In genomic region chr1:165697881-165698842, GRCh38 we compare ENCODE assay signal across 1 cellular context.
TF ChIP-seq lines count a peak whose summit lies in the region.

Gene ALDH9A1 (minus strand): TSS chr1:165698562. CDS start chr1:165698558, 4 bp downstream.

TF ChIP-seq in HepG2, 621 proteins besides CTCF, POLR2A, EP300 and RAD21 (continued from another document and continues in another):
- TF ChIP-seq ARID4A (CRISPR knock-in tag; IDR thresholded peaks at IDR 0.05; ENCODE audit: borderline replicate concordance) (peak; percentile 82), TFAP4 (IDR thresholded peaks at IDR 0.05; ENCODE audit: borderline replicate concordance, low read depth) (no peak), ZNF674 (CRISPR knock-in tag; IDR thresholded peaks at IDR 0.05; ENCODE audit: low read depth) (no peak), ZNF780A (CRISPR knock-in tag; IDR thresholded peaks at IDR 0.05) (0 out of 2 replicates have a peak, but pooled peaks have one; percentile 70), FOXA3 (CRISPR knock-in tag; IDR thresholded peaks at IDR 0.05) (0 out of 2 replicates have a peak, but pooled peaks have one; percentile 22), GTF3A (CRISPR knock-in tag; conservative IDR thresholded peaks at IDR 0.05) (no peak), YEATS2 (CRISPR knock-in tag; IDR thresholded peaks at IDR 0.05; ENCODE audit: borderline replicate concordance) (no peak), RCOR2 (CRISPR knock-in tag; IDR thresholded peaks at IDR 0.05) (no peak), MEIS1 (CRISPR knock-in tag; IDR thresholded peaks at IDR 0.05; ENCODE audit: borderline replicate concordance) (no peak), POLR2G (IDR thresholded peaks at IDR 0.05; ENCODE audit: low read depth, low read length) (peak; percentile 81), NFATC3 (CRISPR knock-in tag; IDR thresholded peaks at IDR 0.05) (0 out of 2 replicates have a peak, but pooled peaks have one; percentile 71), XRCC5 (optimal IDR thresholded peaks at IDR 0.05; ENCODE audit: low read length) (peak; percentile 26), CBFB (CRISPR knock-in tag; IDR thresholded peaks at IDR 0.05) (0 out of 2 replicates have a peak, but pooled peaks have one; percentile 20), E2F1 (CRISPR knock-in tag; IDR thresholded peaks at IDR 0.05) (0 out of 2 replicates have a peak, but pooled peaks have one; percentile 23), ZIK1 (CRISPR knock-in tag; IDR thresholded peaks at IDR 0.05; ENCODE audit: borderline replicate concordance, low read depth) (no peak; the same call in 1 of the 2 replicates), ZNF746 (CRISPR knock-in tag; IDR thresholded peaks at IDR 0.05) (no peak), MXI1 (IDR thresholded peaks at IDR 0.05; ENCODE audit: borderline replicate concordance, low read depth, low read length) (0 out of 3 replicates have a peak, but pooled peaks have one; percentile 16), REL (CRISPR knock-in tag; conservative IDR thresholded peaks at IDR 0.05) (no peak), GZF1 (CRISPR knock-in tag; IDR thresholded peaks at IDR 0.05) (no peak), CEBPZ (IDR thresholded peaks at IDR 0.05; ENCODE audit: low read length) (no peak), HNRNPH1 (optimal IDR thresholded peaks at IDR 0.05; ENCODE audit: low read depth, low read length) (no peak), TSC22D2 (CRISPR knock-in tag; IDR thresholded peaks at IDR 0.05; ENCODE audit: borderline replicate concordance) (no peak), JDP2 (CRISPR knock-in tag; IDR thresholded peaks at IDR 0.05; ENCODE audit: borderline replicate concordance) (no peak), SETDB1 (CRISPR knock-in tag; IDR thresholded peaks at IDR 0.05; ENCODE audit: borderline replicate concordance) (no peak), ZNF644 (CRISPR knock-in tag; IDR thresholded peaks at IDR 0.05; ENCODE audit: low read depth) (no peak), ARNT (IDR thresholded peaks at IDR 0.05) (no peak), ZNF503 (CRISPR knock-in tag; IDR thresholded peaks at IDR 0.05) (peak; percentile 65), MEIS2 (CRISPR knock-in tag; IDR thresholded peaks at IDR 0.05) (0 out of 2 replicates have a peak, but pooled peaks have one; percentile 54), KDM3A (CRISPR knock-in tag; IDR thresholded peaks at IDR 0.05; ENCODE audit: low read depth) (no peak), ZNF639 (CRISPR knock-in tag; conservative IDR thresholded peaks at IDR 0.05) (peak; percentile 63), MLX (CRISPR knock-in tag; IDR thresholded peaks at IDR 0.05) (no peak), ZNF24 (IDR thresholded peaks at IDR 0.05) (no peak), HNRNPL (IDR thresholded peaks at IDR 0.05; ENCODE audit: low read depth, low read length) (no peak), ZNF788 (CRISPR knock-in tag; IDR thresholded peaks at IDR 0.05; ENCODE audit: borderline replicate concordance) (no peak; the same call in 1 of the 2 replicates), TBP (CRISPR knock-in tag; IDR thresholded peaks at IDR 0.05) (0 out of 2 replicates have a peak, but pooled peaks have one; percentile 48), TFE3 (CRISPR knock-in tag; IDR thresholded peaks at IDR 0.05) (no peak), ZNF414 (CRISPR knock-in tag; IDR thresholded peaks at IDR 0.05) (peak; percentile 26; the same call in 1 of the 2 replicates), HIC2 (CRISPR knock-in tag; IDR thresholded peaks at IDR 0.05; ENCODE audit: low read depth) (no peak), TOPORS (CRISPR knock-in tag; IDR thresholded peaks at IDR 0.05) (no peak), TGIF2 (CRISPR knock-in tag; IDR thresholded peaks at IDR 0.05) (no peak; the same call in 1 of the 2 replicates), KAT8 (CRISPR knock-in tag; IDR thresholded peaks at IDR 0.05) (peak; percentile 61; the same call in 1 of the 2 replicates), ZSCAN29 (CRISPR knock-in tag; conservative IDR thresholded peaks at IDR 0.05) (0 out of 2 replicates have a peak, but pooled peaks have one; percentile 42), ATF7-NPFF (CRISPR knock-in tag; IDR thresholded peaks at IDR 0.05; ENCODE audit: low read depth) (peak; percentile 88), ZNF547 (CRISPR knock-in tag; IDR thresholded peaks at IDR 0.05) (peak; percentile 74; the same call in 1 of the 2 replicates)
